In genomic region chr3:158101330-158102218, GRCh38 we compare ENCODE assay signal across 1 cellular context.
A peak's percentile ranks its signal among the peaks of the same experiment; 100 is the strongest.
TF ChIP-seq lines count a peak whose summit lies in the region.

No MANE protein-coding gene starts in this region.

TF ChIP-seq in H1, 55 proteins besides CTCF, POLR2A, EP300 and RAD21:
- TF ChIP-seq, protein P1, sequence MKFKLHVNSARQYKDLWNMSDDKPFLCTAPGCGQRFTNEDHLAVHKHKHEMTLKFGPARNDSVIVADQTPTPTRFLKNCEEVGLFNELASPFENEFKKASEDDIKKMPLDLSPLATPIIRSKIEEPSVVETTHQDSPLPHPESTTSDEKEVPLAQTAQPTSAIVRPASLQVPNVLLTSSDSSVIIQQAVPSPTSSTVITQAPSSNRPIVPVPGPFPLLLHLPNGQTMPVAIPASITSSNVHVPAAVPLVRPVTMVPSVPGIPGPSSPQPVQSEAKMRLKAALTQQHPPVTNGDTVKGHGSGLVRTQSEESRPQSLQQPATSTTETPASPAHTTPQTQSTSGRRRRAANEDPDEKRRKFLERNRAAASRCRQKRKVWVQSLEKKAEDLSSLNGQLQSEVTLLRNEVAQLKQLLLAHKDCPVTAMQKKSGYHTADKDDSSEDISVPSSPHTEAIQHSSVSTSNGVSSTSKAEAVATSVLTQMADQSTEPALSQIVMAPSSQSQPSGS (IDR thresholded peaks at IDR 0.05; ENCODE audit: low read length) = no peak
- TF ChIP-seq, protein P2, sequence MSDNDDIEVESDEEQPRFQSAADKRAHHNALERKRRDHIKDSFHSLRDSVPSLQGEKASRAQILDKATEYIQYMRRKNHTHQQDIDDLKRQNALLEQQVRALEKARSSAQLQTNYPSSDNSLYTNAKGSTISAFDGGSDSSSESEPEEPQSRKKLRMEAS (IDR thresholded peaks at IDR 0.05) = no peak
- TF ChIP-seq SP2 (IDR thresholded peaks at IDR 0.05; ENCODE audit: low read length) = no peak
- peak; percentile 98 for TF ChIP-seq RNF2 (IDR thresholded peaks at IDR 0.05; ENCODE audit: borderline replicate concordance, low read depth, low read length, missing control alignments, poor library complexity, severe bottlenecking)
- TF ChIP-seq SUZ12 (IDR thresholded peaks at IDR 0.05; ENCODE audit: low read length) = no peak
- no peak for TF ChIP-seq RXRA (IDR thresholded peaks at IDR 0.05; ENCODE audit: insufficient read depth, low read depth, low read length)
- no peak for TF ChIP-seq TAF7 (optimal IDR thresholded peaks at IDR 0.05; ENCODE audit: borderline replicate concordance, low read depth, low read length)
- no peak for TF ChIP-seq RFX5 (IDR thresholded peaks at IDR 0.05; ENCODE audit: borderline replicate concordance, low read depth, low read length)
- no peak for TF ChIP-seq NRF1 (IDR thresholded peaks at IDR 0.05; ENCODE audit: low read depth, low read length)
- TF ChIP-seq CHD1 (IDR thresholded peaks at IDR 0.05; ENCODE audit: low read depth, low read length) = no peak
- peak; percentile 65; the same call in 1 of the 2 replicates for TF ChIP-seq CBX8 (IDR thresholded peaks at IDR 0.05; ENCODE audit: borderline replicate concordance, low read depth, low read length)
- TF ChIP-seq HDAC2 (IDR thresholded peaks at IDR 0.05; ENCODE audit: borderline replicate concordance in 1 of 2, low read depth in 2 of 2, low read length in 2 of 2) = no peak
- TF ChIP-seq SIN3A (conservative IDR thresholded peaks at IDR 0.05 in 1 of 2, IDR thresholded peaks at IDR 0.05 in 1 of 2; ENCODE audit: low read depth in 1 of 2, low read length in 2 of 2) = no peak
